8 cellular contexts compared by ENCODE assay signal in genomic region chr4:1809754-1810502, GRCh38. TPM values are rescaled to one million over a fixed set of nuclear protein-coding genes. Genes with fewer than 3 reads are reported as not detected.
A peak's percentile ranks its signal among the peaks of the same experiment; 100 is the strongest.
DNase-seq lines count a peak whose midpoint lies in the region; ATAC-seq, FAIRE-seq and TF ChIP-seq lines count a peak whose summit lies in the region.

No MANE protein-coding gene starts in this region.

- H3K27me3 Mint-ChIP-seq in activated CD8-positive, alpha-beta memory T cell treated with anti-CD3 and anti-CD28 coated beads, Interleukin-2, amount 10 ng/mL, durations not matched to agents 7 days and 5 days = no peaks in the 10 kb centered on the region

- no peak overlapping the region for H3K9ac ChIP-seq in endothelial cell of umbilical vein (replicated peaks; ENCODE audit: extremely low read depth, insufficient read depth, low read length)

- H3K4me1 ChIP-seq in endothelial cell of umbilical vein (ENCODE audit: control insufficient read depth, extremely low read depth, insufficient read depth, low read length) = no peaks in the 10 kb centered on the region

- intact Hi-C loops in endothelial cell of umbilical vein (cut with micrococcal nuclease) = loop anchor here (1.0 to 5.0 kb wide), 4 partner anchors 62 to 117 kb away; no protein-coding TSS in a partner anchor

- no peak overlapping the region for H2AFZ ChIP-seq in endothelial cell of umbilical vein (ENCODE audit: low read depth, low read length)

- no peaks in the 10 kb centered on the region for H3K9me3 ChIP-seq in endothelial cell of umbilical vein (replicated peaks; ENCODE audit: control insufficient read depth, insufficient read depth, low read length)

- H3K79me2 ChIP-seq in endothelial cell of umbilical vein (ENCODE audit: control insufficient read depth, insufficient read depth, low read length) = no peaks in the 10 kb centered on the region

- CTCF ChIA-PET in activated CD8-positive, alpha-beta memory T cell treated with anti-CD3 and anti-CD28 coated beads, Interleukin-2, amount 10 ng/mL, durations not matched to agents 7 days and 5 days (lab: Charles Lee) = interaction anchor here (0.6 to 6.4 kb wide), 14 partner anchors 9 to 117 kb away, joined by 3 to 86 read pairs (median 4); partner anchors contain the start of gene FGFR3
- CTCF ChIA-PET in endothelial cell of umbilical vein (lab: Charles Lee) = interaction anchor here (0.6 to 9.5 kb wide), 24 partner anchors 8 to 116 kb away, joined by 3 to 198 read pairs (median 4); partner anchors contain the start of gene FGFR3

- ATAC-seq in GM21717 (IDR thresholded peaks at IDR 0.05; ENCODE audit: unreplicated experiment) (peak; percentile 49), HG03159 (IDR thresholded peaks at IDR 0.05; ENCODE audit: unreplicated experiment) (no peak)
- peak; percentile 88 for ATAC-seq in activated CD8-positive, alpha-beta memory T cell treated with anti-CD3 and anti-CD28 coated beads, Interleukin-2, amount 10 ng/mL, durations not matched to agents 7 days and 5 days

- no peaks in the 10 kb centered on the region for H3K9me3 Mint-ChIP-seq in activated CD8-positive, alpha-beta memory T cell treated with anti-CD3 and anti-CD28 coated beads, Interleukin-2, amount 10 ng/mL, durations not matched to agents 7 days and 5 days (ENCODE audit: low read depth)

- peak; percentile 64 for FAIRE-seq in endothelial cell of umbilical vein (lab: Jason Lieb, UNC)

- H3K36me3 Mint-ChIP-seq in activated CD8-positive, alpha-beta memory T cell treated with anti-CD3 and anti-CD28 coated beads, Interleukin-2, amount 10 ng/mL, durations not matched to agents 7 days and 5 days = no peaks in the 10 kb centered on the region

- TF ChIP-seq POLR2A in endothelial cell of umbilical vein (IDR thresholded peaks at IDR 0.05; ENCODE audit: low read depth, low read length) = no peak

- DNase-seq in AG20443 (ENCODE audit: low spot score) (peak; percentile 91), NOMO-1 (lab: John Stamatoyannopoulos, UW; ENCODE audit: unreplicated experiment in 2 of 2) (peak; percentile 41 to 77), endothelial cell of umbilical vein (ENCODE audit: low read depth, low spot score) (peak; percentile 66), midbrain (lab: John Stamatoyannopoulos, UW) (peak; percentile 80)
- peak; percentile 77 for DNase-seq in activated CD8-positive, alpha-beta memory T cell treated with anti-CD3 and anti-CD28 coated beads, Interleukin-2, amount 10 ng/mL, durations not matched to agents 7 days and 5 days
- peak; percentile 62 for DNase-seq in stimulated activated CD8-positive, alpha-beta memory T cell treated with anti-CD3 and anti-CD28 coated beads, Interleukin-4, amount 100 ng/mL, for 24 hours (ENCODE audit: low read depth)

- H4K20me1 ChIP-seq in endothelial cell of umbilical vein (replicated peaks; ENCODE audit: control insufficient read depth, extremely low read depth, insufficient read depth, low read length) = no peaks in the 10 kb centered on the region

- POLR2A ChIA-PET in endothelial cell of umbilical vein (lab: Charles Lee) = interaction anchor here (0.6 to 1.0 kb wide), 2 partner anchors 42 to 61 kb away, joined by 4 to 5 read pairs; no protein-coding TSS in a partner anchor

- TF ChIP-seq CTCF in endothelial cell of umbilical vein (IDR thresholded peaks at IDR 0.05; ENCODE audit: extremely low read depth in 1 of 2, insufficient read depth in 1 of 2, low read depth in 1 of 2, low read length in 2 of 2) = peak; percentile 97 to 99

- no peaks in the 10 kb centered on the region for H3K9me1 ChIP-seq in endothelial cell of umbilical vein (replicated peaks; ENCODE audit: control insufficient read depth, extremely low read depth, insufficient read depth, low read length)

- dilution Hi-C loops in endothelial cell of umbilical vein (cut with MboI; ENCODE audit: extremely low pct_ligation_motif_present, low sequenced_read_pairs) = no loop called here

- H3K4me1 Mint-ChIP-seq in activated CD8-positive, alpha-beta memory T cell treated with anti-CD3 and anti-CD28 coated beads, Interleukin-2, amount 10 ng/mL, durations not matched to agents 7 days and 5 days = no peaks in the 10 kb centered on the region

- H3K27me3 ChIP-seq in endothelial cell of umbilical vein (ENCODE audit: control insufficient read depth in 2 of 2, insufficient read depth in 2 of 2, low read length in 2 of 2) = no peaks in the 10 kb centered on the region

- H3K27ac ChIP-seq in endothelial cell of umbilical vein (ENCODE audit: insufficient read depth, low read depth, low read length) = no peak overlapping the region

- H3K4me2 ChIP-seq in endothelial cell of umbilical vein (ENCODE audit: insufficient read depth, low read length) = no peak overlapping the region

- peaks cover 0 to 14% of the 10 kb centered on the region in 2 experiments for H3K36me3 ChIP-seq in endothelial cell of umbilical vein (ENCODE audit: control insufficient read depth in 2 of 2, extremely low read depth in 1 of 2, insufficient read depth in 2 of 2, low read length in 2 of 2)

- no peak overlapping the region for H3K4me3 Mint-ChIP-seq in activated CD8-positive, alpha-beta memory T cell treated with anti-CD3 and anti-CD28 coated beads, Interleukin-2, amount 10 ng/mL, durations not matched to agents 7 days and 5 days

- H3K27ac Mint-ChIP-seq in activated CD8-positive, alpha-beta memory T cell treated with anti-CD3 and anti-CD28 coated beads, Interleukin-2, amount 10 ng/mL, durations not matched to agents 7 days and 5 days = no peak overlapping the region

- no peak overlapping the region for H3K4me3 ChIP-seq in endothelial cell of umbilical vein (replicated peaks in 1 of 3; ENCODE audit: insufficient read depth in 1 of 3, low read depth in 1 of 3, low read length in 3 of 3)

- no TSS peak for BruUV-seq in endothelial cell of umbilical vein (replicated peaks; lab: Mats Ljungman, UMichigan)

TF ChIP-seq in endothelial cell of umbilical vein, 7 proteins besides CTCF, POLR2A, EP300 and RAD21:
- TF ChIP-seq JUN (IDR thresholded peaks at IDR 0.05; ENCODE audit: borderline replicate concordance, insufficient read depth, insufficient read length, low read depth) = no peak
- no peak for TF ChIP-seq MYC (IDR thresholded peaks at IDR 0.05; ENCODE audit: low read depth, low read length)
- no peak for TF ChIP-seq FOS (IDR thresholded peaks at IDR 0.05; ENCODE audit: borderline replicate concordance, insufficient read depth, low read length)
- TF ChIP-seq EZH2 (IDR thresholded peaks at IDR 0.05; ENCODE audit: borderline replicate concordance, low read depth, low read length, severe bottlenecking) = no peak
- TF ChIP-seq MAX (IDR thresholded peaks at IDR 0.05; ENCODE audit: insufficient read depth, insufficient read length) = no peak
- TF ChIP-seq GATA2 (IDR thresholded peaks at IDR 0.05; ENCODE audit: insufficient read depth, insufficient read length, low read depth, low read length) = no peak
- no peak for TF ChIP-seq POLR2AphosphoS5 (IDR thresholded peaks at IDR 0.05; ENCODE audit: insufficient read depth, low read depth, low read length)
TF ChIP-seq in endothelial cell of umbilical vein: peak in this region for 0.

RNA-seq across cellular contexts. Expression of gene FGFR3, which starts 16.8 kb away (rescaled TPM):
- under 1 TPM; 0.15 to 0.21 TPM for total RNA-seq in activated CD8-positive, alpha-beta memory T cell treated with anti-CD3 and anti-CD28 coated beads, Interleukin-2, amount 10 ng/mL, durations not matched to agents 7 days and 5 days
- total RNA-seq in endothelial cell of umbilical vein = 1.2 TPM in 2 replicates
- polyA plus RNA-seq in endothelial cell of umbilical vein = 0.73 and 0.92 TPM in 2 replicates
- 0.48 and 0.63 TPM in 2 replicates for polyA plus RNA-seq in endothelial cell of umbilical vein (2011; cell fraction: cytosol; rRNA removed)
- polyA plus RNA-seq in endothelial cell of umbilical vein (2011; cell fraction: nucleus; rRNA removed) = 3.4 and 4.4 TPM in 2 replicates
- 0.46 and 0.60 TPM in 2 replicates for polyA plus RNA-seq in endothelial cell of umbilical vein (2012)
- polyA minus RNA-seq in endothelial cell of umbilical vein = 1.6 and 1.7 TPM in 2 replicates
- polyA minus RNA-seq in endothelial cell of umbilical vein (2011; cell fraction: cytosol; rRNA and poly(A)+ RNA removed) = 5.6 TPM
- polyA minus RNA-seq in endothelial cell of umbilical vein (2011; cell fraction: nucleus; rRNA and poly(A)+ RNA removed) = 1.1 and 1.3 TPM in 2 replicates

RNA-seq across cellular contexts. Expression of gene LETM1, which starts 46.0 kb away (rescaled TPM):
- total RNA-seq in activated CD8-positive, alpha-beta memory T cell treated with anti-CD3 and anti-CD28 coated beads, Interleukin-2, amount 10 ng/mL, durations not matched to agents 7 days and 5 days = 10 to 100 TPM; 51.1 to 73.7 TPM
- 58.3 and 62.5 TPM in 2 replicates for total RNA-seq in endothelial cell of umbilical vein
- 25.6 and 27.5 TPM in 2 replicates for polyA plus RNA-seq in endothelial cell of umbilical vein
- 18.1 and 21.1 TPM in 2 replicates for polyA plus RNA-seq in endothelial cell of umbilical vein (2011; cell fraction: cytosol; rRNA removed)
- 81.3 and 85.4 TPM in 2 replicates for polyA plus RNA-seq in endothelial cell of umbilical vein (2011; cell fraction: nucleus; rRNA removed)
- 32.8 and 33.2 TPM in 2 replicates for polyA plus RNA-seq in endothelial cell of umbilical vein (2012)
- 47.0 and 52.9 TPM in 2 replicates for polyA minus RNA-seq in endothelial cell of umbilical vein
- polyA minus RNA-seq in endothelial cell of umbilical vein (2011; cell fraction: cytosol; rRNA and poly(A)+ RNA removed) = 34.6 TPM
- polyA minus RNA-seq in endothelial cell of umbilical vein (2011; cell fraction: nucleus; rRNA and poly(A)+ RNA removed) = 34.4 and 38.8 TPM in 2 replicates
